Comparison of ENCODE assay signal across 8 cellular contexts in genomic region chr3:192915306-192915705, GRCh38. TPM values are rescaled to one million over a fixed set of nuclear protein-coding genes. Genes with fewer than 3 reads are reported as not detected.
DNase-seq lines count a peak whose midpoint lies in the region; ATAC-seq and TF ChIP-seq lines count a peak whose summit lies in the region.

No MANE protein-coding gene starts in this region.

- H3K4me1 ChIP-seq in A673 (ENCODE audit: insufficient read depth, low read length, poor library complexity, severe bottlenecking) (peaks cover 33% of the 10 kb centered on the region), upper lobe of right lung (peaks cover 11% of the 10 kb centered on the region)

- H3K27ac Mint-ChIP-seq in T-helper 2 cell treated with Interferon-gamma antibody and Interleukin-4, amounts not matched to agents 5 μg/mL and 100 μg/mL, for 36 hours, result no peak overlapping the region

- ATAC-seq in upper lobe of right lung, result no peak
- no peak for ATAC-seq in GM19395 (IDR thresholded peaks at IDR 0.05; ENCODE audit: unreplicated experiment)

- intact Hi-C loops in A673 (cut with micrococcal nuclease; ENCODE audit: unreplicated experiment) (loop anchor here (5.0 kb wide), 1 partner anchor 122 kb away; no protein-coding TSS in a partner anchor), upper lobe of right lung (cut with DNase I) (no loop called here)

- H3K36me3 ChIP-seq in A673 (ENCODE audit: insufficient read depth, low read length, poor library complexity, severe bottlenecking) (no peaks in the 10 kb centered on the region), upper lobe of right lung (no peaks in the 10 kb centered on the region)

- no peaks in the 10 kb centered on the region for H3K9me3 Mint-ChIP-seq in T-helper 2 cell treated with Interferon-gamma antibody and Interleukin-4, amounts not matched to agents 5 μg/mL and 100 μg/mL, for 36 hours

- no peak overlapping the region for H3K27ac ChIP-seq in A673 (ENCODE audit: low read depth, low read length, poor library complexity, severe bottlenecking)
- H3K27ac ChIP-seq in upper lobe of right lung, result no peak overlapping the region

- peaks cover 56% of the 10 kb centered on the region for H3K27me3 Mint-ChIP-seq in T-helper 2 cell treated with Interferon-gamma antibody and Interleukin-4, amounts not matched to agents 5 μg/mL and 100 μg/mL, for 36 hours (ENCODE audit: low read depth)

- H3K27me3 ChIP-seq in A673 (replicated peaks; ENCODE audit: insufficient read depth, low read depth, low read length, poor library complexity) (no peaks in the 10 kb centered on the region), upper lobe of right lung (no peaks in the 10 kb centered on the region)

- peaks cover 2% of the 10 kb centered on the region for H3K36me3 Mint-ChIP-seq in T-helper 2 cell treated with Interferon-gamma antibody and Interleukin-4, amounts not matched to agents 5 μg/mL and 100 μg/mL, for 36 hours (ENCODE audit: low read depth)

- peaks cover 33% of the 10 kb centered on the region for H3K4me1 Mint-ChIP-seq in T-helper 2 cell treated with Interferon-gamma antibody and Interleukin-4, amounts not matched to agents 5 μg/mL and 100 μg/mL, for 36 hours (ENCODE audit: low read depth)

- POLR2A ChIA-PET in A673 (lab: Charles Lee; ENCODE audit: low non-redundant PET), result no interaction called here

- in situ Hi-C loops in KBM-7 (cut with MboI; ENCODE audit: low pct_unique_long_range_greater_than_20kb, low sequenced_read_pairs), result no loop called here

- CTCF ChIA-PET in A673 (lab: Charles Lee), result interaction anchor here (0.8 kb wide), 2 partner anchors 98 to 102 kb away, joined by 5 read pairs; no protein-coding TSS in a partner anchor

- TF ChIP-seq CTCF in A673 (conservative IDR thresholded peaks at IDR 0.05; ENCODE audit: low read depth, low read length), result peak; percentile 56
- peak; percentile 41; the same call in 1 of the 2 replicates for TF ChIP-seq CTCF in GM12875 (IDR thresholded peaks at IDR 0.05; ENCODE audit: borderline replicate concordance, insufficient read depth, low read depth, low read length)
- no peak for TF ChIP-seq CTCF in upper lobe of right lung (IDR thresholded peaks at IDR 0.05)

- no peak overlapping the region for H3K4me3 ChIP-seq in A673 (ENCODE audit: low read depth, low read length, poor library complexity, severe bottlenecking)
- H3K4me3 ChIP-seq in GM12875 (ENCODE audit: low read depth, low read length), result peak overlapping the region; percentile 85
- no peak overlapping the region for H3K4me3 ChIP-seq in upper lobe of right lung

- H3K4me3 Mint-ChIP-seq in T-helper 2 cell treated with Interferon-gamma antibody and Interleukin-4, amounts not matched to agents 5 μg/mL and 100 μg/mL, for 36 hours, result peak overlapping the region; percentile 40

- peak; percentile 77 for DNase-seq in A673 (ENCODE audit: low spot score)
- peak; percentile 50 for DNase-seq in KBM-7
- no peak for DNase-seq in T-helper 2 cell treated with Interferon-gamma antibody and Interleukin-4, amounts not matched to agents 5 μg/mL and 100 μg/mL, for 36 hours (ENCODE audit: low spot score)
- DNase-seq in inferior parietal cortex (ENCODE audit: extremely low spot score), result peak; percentile 60
- DNase-seq in SKM-1 (lab: John Stamatoyannopoulos, UW; ENCODE audit: unreplicated experiment), result no peak
- no peak for DNase-seq in upper lobe of right lung

- H3K9me3 ChIP-seq in A673 (ENCODE audit: low read depth, low read length, poor library complexity, severe bottlenecking) (no peaks in the 10 kb centered on the region), upper lobe of right lung (no peaks in the 10 kb centered on the region)

- BruUV-seq in A673 (replicated peaks; lab: Mats Ljungman, UMichigan), result no TSS peak

RNA-seq across cellular contexts. Expression of gene MB21D2, which starts 2.4 kb away (rescaled TPM):
- total RNA-seq in A673 (2021), result 6.1 and 8.1 TPM in 2 replicates
- 8.0 TPM for total RNA-seq in upper lobe of right lung

Comparison
In these comparisons a context has a peak if more than half of its experiments do, and no peak if none do; other contexts are left out.
1. DNase-seq: peak in A673 (single experiment), KBM-7 (single experiment) and inferior parietal cortex (single experiment); none in T-helper 2 cell treated with Interferon-gamma antibody and Interleukin-4, amounts not matched to agents 5 μg/mL and 100 μg/mL, for 36 hours (single experiment), SKM-1 (single experiment) and upper lobe of right lung (single experiment).